ENCODE assay signal across 2 cellular contexts in the genomic region with DNA sequence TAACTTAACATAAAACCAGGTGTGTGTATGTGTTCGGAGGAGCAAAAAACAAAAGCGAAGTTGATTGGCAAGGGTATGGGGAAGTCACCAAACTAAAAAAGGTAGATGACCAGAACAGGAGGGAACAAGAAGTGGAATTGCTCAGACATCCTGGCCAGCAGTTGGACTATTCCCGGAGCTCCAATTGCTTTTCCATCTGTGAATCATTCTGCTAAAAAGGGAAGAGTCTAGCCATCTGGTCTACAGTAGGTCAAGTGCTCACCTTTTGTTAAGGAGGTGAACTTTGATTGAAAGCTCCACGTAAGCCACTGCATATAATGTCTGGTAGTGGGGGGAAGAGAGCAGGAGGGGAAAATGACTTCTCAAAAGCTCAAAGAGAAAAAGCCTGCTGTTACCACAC.
TF ChIP-seq lines count a peak whose summit lies in the region.

No MANE protein-coding gene starts in this region.

TF ChIP-seq in A549, 52 proteins besides CTCF, POLR2A, EP300 and RAD21:
- TF ChIP-seq SMC3 (IDR thresholded peaks at IDR 0.05) (no peak), NR3C1 (IDR thresholded peaks at IDR 0.05) (no peak), HDAC2 (IDR thresholded peaks at IDR 0.05) (no peak), KDM1A (IDR thresholded peaks at IDR 0.05; ENCODE audit: low read depth) (no peak), ZSCAN20 (CRISPR knock-in tag; IDR thresholded peaks at IDR 0.05) (no peak), BHLHE40 (IDR thresholded peaks at IDR 0.05; ENCODE audit: low read depth, low read length) (no peak)
- TF ChIP-seq, protein P1, sequence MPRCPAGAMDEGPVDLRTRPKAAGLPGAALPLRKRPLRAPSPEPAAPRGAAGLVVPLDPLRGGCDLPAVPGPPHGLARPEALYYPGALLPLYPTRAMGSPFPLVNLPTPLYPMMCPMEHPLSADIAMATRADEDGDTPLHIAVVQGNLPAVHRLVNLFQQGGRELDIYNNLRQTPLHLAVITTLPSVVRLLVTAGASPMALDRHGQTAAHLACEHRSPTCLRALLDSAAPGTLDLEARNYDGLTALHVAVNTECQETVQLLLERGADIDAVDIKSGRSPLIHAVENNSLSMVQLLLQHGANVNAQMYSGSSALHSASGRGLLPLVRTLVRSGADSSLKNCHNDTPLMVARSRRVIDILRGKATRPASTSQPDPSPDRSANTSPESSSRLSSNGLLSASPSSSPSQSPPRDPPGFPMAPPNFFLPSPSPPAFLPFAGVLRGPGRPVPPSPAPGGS (IDR thresholded peaks at IDR 0.05) = no peak
TF ChIP-seq in A549: peak in this region for 0.

TF ChIP-seq in H1, 55 proteins besides CTCF, POLR2A, EP300 and RAD21:
- TF ChIP-seq TCF12 (IDR thresholded peaks at IDR 0.05; ENCODE audit: low read depth, low read length) = no peak
- no peak for TF ChIP-seq BCL11A (IDR thresholded peaks at IDR 0.05; ENCODE audit: low read depth in 2 of 2, low read length in 2 of 2)
- no peak for TF ChIP-seq CHD2 (IDR thresholded peaks at IDR 0.05; ENCODE audit: low read length)
- TF ChIP-seq SIN3A (conservative IDR thresholded peaks at IDR 0.05 in 1 of 2, IDR thresholded peaks at IDR 0.05 in 1 of 2; ENCODE audit: low read depth in 1 of 2, low read length in 2 of 2) = no peak
- TF ChIP-seq, protein P2, sequence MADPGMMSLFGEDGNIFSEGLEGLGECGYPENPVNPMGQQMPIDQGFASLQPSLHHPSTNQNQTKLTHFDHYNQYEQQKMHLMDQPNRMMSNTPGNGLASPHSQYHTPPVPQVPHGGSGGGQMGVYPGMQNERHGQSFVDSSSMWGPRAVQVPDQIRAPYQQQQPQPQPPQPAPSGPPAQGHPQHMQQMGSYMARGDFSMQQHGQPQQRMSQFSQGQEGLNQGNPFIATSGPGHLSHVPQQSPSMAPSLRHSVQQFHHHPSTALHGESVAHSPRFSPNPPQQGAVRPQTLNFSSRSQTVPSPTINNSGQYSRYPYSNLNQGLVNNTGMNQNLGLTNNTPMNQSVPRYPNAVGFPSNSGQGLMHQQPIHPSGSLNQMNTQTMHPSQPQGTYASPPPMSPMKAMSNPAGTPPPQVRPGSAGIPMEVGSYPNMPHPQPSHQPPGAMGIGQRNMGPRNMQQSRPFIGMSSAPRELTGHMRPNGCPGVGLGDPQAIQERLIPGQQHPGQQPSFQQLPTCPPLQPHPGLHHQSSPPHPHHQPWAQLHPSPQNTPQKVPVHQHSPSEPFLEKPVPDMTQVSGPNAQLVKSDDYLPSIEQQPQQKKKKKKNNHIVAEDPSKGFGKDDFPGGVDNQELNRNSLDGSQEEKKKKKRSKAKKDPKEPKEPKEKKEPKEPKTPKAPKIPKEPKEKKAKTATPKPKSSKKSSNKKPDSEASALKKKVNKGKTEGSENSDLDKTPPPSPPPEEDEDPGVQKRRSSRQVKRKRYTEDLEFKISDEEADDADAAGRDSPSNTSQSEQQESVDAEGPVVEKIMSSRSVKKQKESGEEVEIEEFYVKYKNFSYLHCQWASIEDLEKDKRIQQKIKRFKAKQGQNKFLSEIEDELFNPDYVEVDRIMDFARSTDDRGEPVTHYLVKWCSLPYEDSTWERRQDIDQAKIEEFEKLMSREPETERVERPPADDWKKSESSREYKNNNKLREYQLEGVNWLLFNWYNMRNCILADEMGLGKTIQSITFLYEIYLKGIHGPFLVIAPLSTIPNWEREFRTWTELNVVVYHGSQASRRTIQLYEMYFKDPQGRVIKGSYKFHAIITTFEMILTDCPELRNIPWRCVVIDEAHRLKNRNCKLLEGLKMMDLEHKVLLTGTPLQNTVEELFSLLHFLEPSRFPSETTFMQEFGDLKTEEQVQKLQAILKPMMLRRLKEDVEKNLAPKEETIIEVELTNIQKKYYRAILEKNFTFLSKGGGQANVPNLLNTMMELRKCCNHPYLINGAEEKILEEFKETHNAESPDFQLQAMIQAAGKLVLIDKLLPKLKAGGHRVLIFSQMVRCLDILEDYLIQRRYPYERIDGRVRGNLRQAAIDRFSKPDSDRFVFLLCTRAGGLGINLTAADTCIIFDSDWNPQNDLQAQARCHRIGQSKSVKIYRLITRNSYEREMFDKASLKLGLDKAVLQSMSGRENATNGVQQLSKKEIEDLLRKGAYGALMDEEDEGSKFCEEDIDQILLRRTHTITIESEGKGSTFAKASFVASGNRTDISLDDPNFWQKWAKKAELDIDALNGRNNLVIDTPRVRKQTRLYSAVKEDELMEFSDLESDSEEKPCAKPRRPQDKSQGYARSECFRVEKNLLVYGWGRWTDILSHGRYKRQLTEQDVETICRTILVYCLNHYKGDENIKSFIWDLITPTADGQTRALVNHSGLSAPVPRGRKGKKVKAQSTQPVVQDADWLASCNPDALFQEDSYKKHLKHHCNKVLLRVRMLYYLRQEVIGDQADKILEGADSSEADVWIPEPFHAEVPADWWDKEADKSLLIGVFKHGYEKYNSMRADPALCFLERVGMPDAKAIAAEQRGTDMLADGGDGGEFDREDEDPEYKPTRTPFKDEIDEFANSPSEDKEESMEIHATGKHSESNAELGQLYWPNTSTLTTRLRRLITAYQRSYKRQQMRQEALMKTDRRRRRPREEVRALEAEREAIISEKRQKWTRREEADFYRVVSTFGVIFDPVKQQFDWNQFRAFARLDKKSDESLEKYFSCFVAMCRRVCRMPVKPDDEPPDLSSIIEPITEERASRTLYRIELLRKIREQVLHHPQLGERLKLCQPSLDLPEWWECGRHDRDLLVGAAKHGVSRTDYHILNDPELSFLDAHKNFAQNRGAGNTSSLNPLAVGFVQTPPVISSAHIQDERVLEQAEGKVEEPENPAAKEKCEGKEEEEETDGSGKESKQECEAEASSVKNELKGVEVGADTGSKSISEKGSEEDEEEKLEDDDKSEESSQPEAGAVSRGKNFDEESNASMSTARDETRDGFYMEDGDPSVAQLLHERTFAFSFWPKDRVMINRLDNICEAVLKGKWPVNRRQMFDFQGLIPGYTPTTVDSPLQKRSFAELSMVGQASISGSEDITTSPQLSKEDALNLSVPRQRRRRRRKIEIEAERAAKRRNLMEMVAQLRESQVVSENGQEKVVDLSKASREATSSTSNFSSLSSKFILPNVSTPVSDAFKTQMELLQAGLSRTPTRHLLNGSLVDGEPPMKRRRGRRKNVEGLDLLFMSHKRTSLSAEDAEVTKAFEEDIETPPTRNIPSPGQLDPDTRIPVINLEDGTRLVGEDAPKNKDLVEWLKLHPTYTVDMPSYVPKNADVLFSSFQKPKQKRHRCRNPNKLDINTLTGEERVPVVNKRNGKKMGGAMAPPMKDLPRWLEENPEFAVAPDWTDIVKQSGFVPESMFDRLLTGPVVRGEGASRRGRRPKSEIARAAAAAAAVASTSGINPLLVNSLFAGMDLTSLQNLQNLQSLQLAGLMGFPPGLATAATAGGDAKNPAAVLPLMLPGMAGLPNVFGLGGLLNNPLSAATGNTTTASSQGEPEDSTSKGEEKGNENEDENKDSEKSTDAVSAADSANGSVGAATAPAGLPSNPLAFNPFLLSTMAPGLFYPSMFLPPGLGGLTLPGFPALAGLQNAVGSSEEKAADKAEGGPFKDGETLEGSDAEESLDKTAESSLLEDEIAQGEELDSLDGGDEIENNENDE (IDR thresholded peaks at IDR 0.05; ENCODE audit: insufficient replicate concordance, low read length) = no peak
- no peak for TF ChIP-seq JUN (IDR thresholded peaks at IDR 0.05; ENCODE audit: low read depth, low read length)
- TF ChIP-seq TBP (IDR thresholded peaks at IDR 0.05; ENCODE audit: low read depth, low read length) = no peak
- TF ChIP-seq NRF1 (IDR thresholded peaks at IDR 0.05; ENCODE audit: low read depth, low read length) = no peak
- no peak for TF ChIP-seq POU5F1 (IDR thresholded peaks at IDR 0.05; ENCODE audit: low read depth, low read length)
- TF ChIP-seq, protein P3, sequence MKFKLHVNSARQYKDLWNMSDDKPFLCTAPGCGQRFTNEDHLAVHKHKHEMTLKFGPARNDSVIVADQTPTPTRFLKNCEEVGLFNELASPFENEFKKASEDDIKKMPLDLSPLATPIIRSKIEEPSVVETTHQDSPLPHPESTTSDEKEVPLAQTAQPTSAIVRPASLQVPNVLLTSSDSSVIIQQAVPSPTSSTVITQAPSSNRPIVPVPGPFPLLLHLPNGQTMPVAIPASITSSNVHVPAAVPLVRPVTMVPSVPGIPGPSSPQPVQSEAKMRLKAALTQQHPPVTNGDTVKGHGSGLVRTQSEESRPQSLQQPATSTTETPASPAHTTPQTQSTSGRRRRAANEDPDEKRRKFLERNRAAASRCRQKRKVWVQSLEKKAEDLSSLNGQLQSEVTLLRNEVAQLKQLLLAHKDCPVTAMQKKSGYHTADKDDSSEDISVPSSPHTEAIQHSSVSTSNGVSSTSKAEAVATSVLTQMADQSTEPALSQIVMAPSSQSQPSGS (IDR thresholded peaks at IDR 0.05; ENCODE audit: low read length) = no peak
- TF ChIP-seq ZNF274 (IDR thresholded peaks at IDR 0.05; ENCODE audit: borderline replicate concordance, extremely low read depth, low read length) = no peak
- TF ChIP-seq, protein P4, sequence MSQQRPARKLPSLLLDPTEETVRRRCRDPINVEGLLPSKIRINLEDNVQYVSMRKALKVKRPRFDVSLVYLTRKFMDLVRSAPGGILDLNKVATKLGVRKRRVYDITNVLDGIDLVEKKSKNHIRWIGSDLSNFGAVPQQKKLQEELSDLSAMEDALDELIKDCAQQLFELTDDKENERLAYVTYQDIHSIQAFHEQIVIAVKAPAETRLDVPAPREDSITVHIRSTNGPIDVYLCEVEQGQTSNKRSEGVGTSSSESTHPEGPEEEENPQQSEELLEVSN (IDR thresholded peaks at IDR 0.05) = no peak
- TF ChIP-seq CHD1 (IDR thresholded peaks at IDR 0.05; ENCODE audit: low read depth, low read length) = no peak
- TF ChIP-seq JUND (IDR thresholded peaks at IDR 0.05; ENCODE audit: low read length) = no peak
- TF ChIP-seq ASH2L (IDR thresholded peaks at IDR 0.05; ENCODE audit: low read length) = no peak
- no peak for TF ChIP-seq YY1 (IDR thresholded peaks at IDR 0.05; ENCODE audit: low read depth, low read length)
